Comparison of ENCODE assay signal across 8 cellular contexts in the genomic region with DNA sequence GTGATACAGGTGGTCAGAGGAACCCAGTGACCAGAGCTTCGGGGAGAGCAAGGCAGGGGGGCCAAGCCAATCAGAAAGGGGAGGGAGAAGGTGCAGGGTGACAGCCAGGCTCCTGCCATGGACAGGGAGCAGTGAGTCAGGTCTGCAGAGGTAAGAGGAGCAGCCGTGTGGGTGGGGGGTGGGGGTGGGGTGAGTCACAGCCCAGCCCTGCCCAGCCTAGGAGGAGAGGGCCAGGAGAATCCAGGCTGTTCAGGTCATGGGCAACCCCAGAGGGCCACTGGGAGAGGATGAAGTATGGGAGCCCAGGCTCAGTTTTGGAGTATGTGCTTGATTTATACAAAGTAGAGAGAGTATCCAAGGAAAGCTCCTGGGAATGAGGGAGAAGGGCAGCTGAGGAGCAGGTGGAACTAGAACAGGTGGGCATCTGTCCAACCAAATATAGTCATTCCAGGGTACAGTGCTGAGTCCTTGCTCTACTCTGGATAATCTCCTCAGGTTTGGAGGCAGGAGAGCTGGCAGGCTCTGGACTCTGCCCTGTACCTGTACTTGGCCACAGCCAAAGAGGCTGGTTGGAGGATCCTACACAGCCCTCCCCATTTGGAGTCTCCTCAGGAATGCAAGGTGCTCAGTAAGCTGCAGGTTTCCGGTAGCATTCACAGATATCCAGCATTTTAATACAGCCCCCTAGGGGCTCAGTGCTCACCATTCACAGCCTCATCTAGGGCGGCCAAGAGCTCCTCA. TPM values are rescaled to one million over a fixed set of nuclear protein-coding genes. Genes with fewer than 3 reads are reported as not detected.
DNase-seq lines count a peak whose midpoint lies in the region; ATAC-seq and TF ChIP-seq lines count a peak whose summit lies in the region.

No MANE protein-coding gene starts in this region.

- DNase-seq in AG10803 (ENCODE audit: low read depth), result no peak
- DNase-seq in brain microvascular endothelial cell, result no peak
- DNase-seq in mucosa of gallbladder (ENCODE audit: low spot score), result peak; percentile 61
- DNase-seq in foreskin melanocyte, result no peak
- no peak for DNase-seq in NOMO-1 (lab: John Stamatoyannopoulos, UW; ENCODE audit: unreplicated experiment in 2 of 2)

- H3K9me2 ChIP-seq in Loucy (replicated peaks; ENCODE audit: low read depth, low read length), result no peaks in the 10 kb centered on the region

- no peak overlapping the region for H2AFZ ChIP-seq in Loucy (ENCODE audit: low read length)

- ATAC-seq in GM21390 (IDR thresholded peaks at IDR 0.05; ENCODE audit: unreplicated experiment) (no peak), GM21447 (IDR thresholded peaks at IDR 0.05; ENCODE audit: unreplicated experiment) (no peak)

- H3K4me1 ChIP-seq in Loucy (ENCODE audit: insufficient read depth, low read length, poor library complexity, severe bottlenecking), result peaks cover 35% of the 10 kb centered on the region

- peak overlapping the region; percentile 74; the same call in 1 of the 2 replicates for H3K4me3 ChIP-seq in AG10803 (ENCODE audit: low read length)
- H3K4me3 ChIP-seq in Loucy (ENCODE audit: low read length, poor library complexity, severe bottlenecking), result no peak overlapping the region
- H3K4me3 ChIP-seq in brain microvascular endothelial cell (ENCODE audit: low read depth, low read length), result peak overlapping the region; percentile 81

- no peaks in the 10 kb centered on the region for H4K20me1 ChIP-seq in Loucy (ENCODE audit: insufficient read depth, low read length, poor library complexity, severe bottlenecking)

- no peaks in the 10 kb centered on the region for H3K79me2 ChIP-seq in Loucy (ENCODE audit: insufficient read depth, low read length)

- TF ChIP-seq CTCF in AG10803 (conservative IDR thresholded peaks at IDR 0.05; ENCODE audit: low read length) (no peak), Loucy (conservative IDR thresholded peaks at IDR 0.05; ENCODE audit: low read length) (no peak), brain microvascular endothelial cell (IDR thresholded peaks at IDR 0.05; ENCODE audit: low read depth, low read length, missing control alignments) (peak; percentile 27)

- no peaks in the 10 kb centered on the region for H3K9me3 ChIP-seq in Loucy (ENCODE audit: insufficient read depth, low read depth, low read length)

- no peaks in the 10 kb centered on the region for H3F3A ChIP-seq in Loucy (ENCODE audit: low read depth)

- H3K27ac ChIP-seq in brain microvascular endothelial cell, result no peak overlapping the region

- H3K36me3 ChIP-seq in Loucy (ENCODE audit: insufficient read depth, low read length), result no peaks in the 10 kb centered on the region
- H3K36me3 ChIP-seq in brain microvascular endothelial cell (replicated peaks), result peaks cover 38% of the 10 kb centered on the region

- H3K9ac ChIP-seq in Loucy (ENCODE audit: low read depth, low read length, poor library complexity, severe bottlenecking), result no peak overlapping the region

- in situ Hi-C loops in brain microvascular endothelial cell (cut with HindIII; ENCODE audit: low pct_ligation_motif_present, low sequenced_read_pairs), result no loop called here

- peaks cover 11% of the 10 kb centered on the region for H3K27me3 ChIP-seq in Loucy (ENCODE audit: insufficient read depth, low read length, poor library complexity, severe bottlenecking)
- no peaks in the 10 kb centered on the region for H3K27me3 ChIP-seq in brain microvascular endothelial cell (replicated peaks)

- H3K4me2 ChIP-seq in Loucy (ENCODE audit: low read depth, low read length, poor library complexity, severe bottlenecking), result peak overlapping the region; percentile 83

RNA-seq across cellular contexts. Expression of a gene that starts 1.6 kb away (rescaled TPM):
- 21.2 TPM for total RNA-seq in mucosa of gallbladder

RNA-seq across cellular contexts. Expression of a gene that starts 15.1 kb away (rescaled TPM):
- total RNA-seq in mucosa of gallbladder, result 0.86 TPM

RNA-seq across cellular contexts. Expression of a gene that starts 42.0 kb away (rescaled TPM):
- 41.8 TPM for total RNA-seq in mucosa of gallbladder

RNA-seq across cellular contexts. Expression of a gene that starts 56.8 kb away (rescaled TPM):
- 116 TPM for total RNA-seq in mucosa of gallbladder
